ENCODE assay signal across 27 cellular contexts in the genomic region with DNA sequence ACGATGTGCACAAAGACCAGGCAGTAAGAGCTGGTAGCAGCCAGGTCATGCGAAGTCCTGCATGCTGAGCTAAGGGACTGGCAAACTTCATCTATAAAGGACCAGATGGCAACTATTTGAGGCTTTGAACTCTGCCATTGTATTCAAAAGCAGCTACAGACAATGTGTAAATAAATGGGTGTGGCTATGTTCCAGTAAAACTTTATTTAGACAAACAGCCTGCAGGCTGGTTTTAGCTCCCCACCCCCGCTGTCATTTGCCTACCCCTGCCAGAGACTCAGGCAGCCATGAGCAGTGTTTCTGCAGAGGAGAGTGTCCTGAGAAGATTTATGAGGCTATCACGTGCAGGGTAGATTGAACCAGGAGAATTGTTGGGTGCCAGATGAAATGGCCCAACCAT.
"Had no signal": no experiment of that assay in that cellular context is flagged by ENCODE, and none has a peak within 500 bp of the region (broad histone marks: within the 10 kb centered on the region; RNA-seq: fewer than 3 reads in every experiment).

No MANE protein-coding gene starts in this region.

- H3K36me3 ChIP-seq: brain microvascular endothelial cell, cardiac muscle cell had no signal

- H3K4me3 Mint-ChIP-seq: activated CD8-positive, alpha-beta memory T cell treated with anti-CD3 and anti-CD28 coated beads, Interleukin-2, amount 10 ng/mL, durations not matched to agents 7 days and 5 days; activated CD8-positive, alpha-beta T cell treated with anti-CD3 and anti-CD28 coated beads, Interleukin-2, amount 10 ng/mL, durations not matched to agents 7 days and 5 days; activated naive CD4-positive, alpha-beta T cell treated with anti-CD3 and anti-CD28 coated beads for 36 hours; activated naive CD8-positive, alpha-beta T cell; activated T-cell treated with anti-CD3 and anti-CD28 coated beads, Interleukin-2, amount 50 U/mL, for 4 hours; T-helper 17 cell; WTC11 had no signal

- H3K36me3 Mint-ChIP-seq: activated CD8-positive, alpha-beta memory T cell treated with anti-CD3 and anti-CD28 coated beads, Interleukin-2, amount 10 ng/mL, durations not matched to agents 7 days and 5 days had no signal

- H3K4me1 Mint-ChIP-seq: activated CD8-positive, alpha-beta memory T cell treated with anti-CD3 and anti-CD28 coated beads, Interleukin-2, amount 10 ng/mL, durations not matched to agents 7 days and 5 days; T-helper 17 cell had no signal

- DNase-seq: activated CD4-positive, alpha-beta T cell treated with anti-CD3 and anti-CD28 coated beads for 48 hours; activated CD4-positive, alpha-beta T cell treated with anti-CD3 and anti-CD28 coated beads, Interleukin-2, amount 50 U/mL, for 4 hours; activated CD4-positive, CD25-positive, alpha-beta regulatory T cell treated with anti-CD3 and anti-CD28 coated beads, Interleukin-2, amount 50 U/mL, for 72 hours; activated CD8-positive, alpha-beta memory T cell treated with anti-CD3 and anti-CD28 coated beads, Interleukin-2, amount 10 ng/mL, durations not matched to agents 7 days and 5 days; activated CD8-positive, alpha-beta T cell treated with anti-CD3 and anti-CD28 coated beads, Interleukin-2, amount 10 ng/mL, durations not matched to agents 7 days and 5 days; activated effector memory CD4-positive, alpha-beta T cell treated with anti-CD3 and anti-CD28 coated beads, Interleukin-2, amount 50 U/mL, for 16 hours; activated naive CD4-positive, alpha-beta T cell treated with anti-CD3 and anti-CD28 coated beads for 36 hours; activated T-cell treated with anti-CD3 and anti-CD28 coated beads, Interleukin-2, amount 50 U/mL, for 4 hours; amygdala; brain microvascular endothelial cell; Karpas-422; NCI-H1048; NCI-H146; NCI-H187 treated with DMSO at 0.1 percent for 48 hours; NCI-H2081 treated with DMSO at 0.1 percent for 48 hours; NCI-H226; NCI-H510A treated with DMSO at 0.1 percent for 48 hours; NK-92 treated with Interleukin-12 subunit alpha and Interleukin-12 subunit beta, amount 100 ng/mL, for 24 hours; OCI-M1; Right ventricle myocardium superior; T-helper 17 cell; T-helper 9 cell had no signal

- H3K27ac Mint-ChIP-seq: activated CD8-positive, alpha-beta memory T cell treated with anti-CD3 and anti-CD28 coated beads, Interleukin-2, amount 10 ng/mL, durations not matched to agents 7 days and 5 days; activated CD8-positive, alpha-beta T cell treated with anti-CD3 and anti-CD28 coated beads, Interleukin-2, amount 10 ng/mL, durations not matched to agents 7 days and 5 days; activated naive CD4-positive, alpha-beta T cell treated with anti-CD3 and anti-CD28 coated beads for 36 hours; activated naive CD8-positive, alpha-beta T cell; T-helper 17 cell; WTC11 had no signal

- H3K27me3 ChIP-seq: brain microvascular endothelial cell, cardiac muscle cell had no signal

- H3K27ac ChIP-seq: brain microvascular endothelial cell, cardiac muscle cell, RWPE1 had no signal

- H3K4me3 ChIP-seq: cardiac muscle cell had no signal

- ATAC-seq: activated CD8-positive, alpha-beta memory T cell treated with anti-CD3 and anti-CD28 coated beads, Interleukin-2, amount 10 ng/mL, durations not matched to agents 7 days and 5 days; activated CD8-positive, alpha-beta T cell treated with anti-CD3 and anti-CD28 coated beads, Interleukin-2, amount 10 ng/mL, durations not matched to agents 7 days and 5 days; activated T-cell treated with anti-CD3 and anti-CD28 coated beads, Interleukin-2, amount 50 U/mL, for 4 hours; Panc1; T-helper 17 cell; WTC11 had no signal

- H3K27me3 Mint-ChIP-seq: activated CD8-positive, alpha-beta memory T cell treated with anti-CD3 and anti-CD28 coated beads, Interleukin-2, amount 10 ng/mL, durations not matched to agents 7 days and 5 days had no signal
